ENCODE assay signal across 8 cellular contexts in the genomic region with DNA sequence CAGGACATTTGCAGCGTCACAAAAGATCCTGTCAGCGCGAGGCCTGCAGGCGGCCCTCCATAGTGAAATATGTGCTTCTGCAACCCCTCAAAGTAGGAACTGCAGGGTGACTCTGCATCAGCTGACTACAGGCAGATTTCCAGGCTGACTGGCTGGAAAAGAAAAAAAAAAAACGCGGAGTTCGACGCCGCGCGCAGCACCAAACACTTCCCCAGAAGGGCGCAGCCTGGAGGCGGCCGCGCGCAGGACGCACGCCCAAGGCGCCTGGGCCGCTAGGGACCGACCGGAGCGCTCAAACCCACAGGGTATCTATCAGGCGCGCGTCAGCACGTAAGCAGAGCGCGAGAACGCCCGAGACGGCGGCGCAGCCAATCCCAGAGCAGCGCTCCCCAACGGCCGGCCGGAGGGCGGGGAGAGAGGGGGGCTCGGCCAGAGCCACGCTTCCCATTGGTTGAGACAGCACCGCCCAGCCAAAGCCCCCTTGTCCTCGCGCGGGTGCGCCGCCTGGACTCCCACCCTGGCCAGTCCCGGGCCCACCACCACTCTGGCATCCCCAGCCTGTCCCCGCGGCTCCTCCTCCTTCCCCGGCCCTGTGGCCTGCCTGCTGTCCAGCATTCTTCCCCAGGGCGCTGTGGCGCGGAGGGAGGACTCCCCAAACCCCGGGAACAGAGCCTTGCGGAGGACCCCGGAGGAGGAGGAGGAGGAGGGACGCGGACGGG. TPM values are rescaled to one million over a fixed set of nuclear protein-coding genes. Genes with fewer than 3 reads are reported as not detected.
DNase-seq lines count a peak whose midpoint lies in the region; ATAC-seq and TF ChIP-seq lines count a peak whose summit lies in the region.

No MANE protein-coding gene starts in this region.

- TF ChIP-seq CTCF in BJ (IDR thresholded peaks at IDR 0.05; ENCODE audit: insufficient read depth, low read depth, low read length) (peak; percentile 82), colonic mucosa (IDR thresholded peaks at IDR 0.05) (peak; percentile 61)

- peak overlapping the region; percentile 88 to 95 for H3K9ac ChIP-seq in colonic mucosa (ENCODE audit: low read depth in 2 of 2, low read length in 2 of 2)

- H3K27ac ChIP-seq in colonic mucosa (peak overlapping the region; percentile 92), layer of hippocampus (ENCODE audit: low read depth, low read length) (peak overlapping the region; percentile 97)

- peak; percentile 96 for ATAC-seq in HG03439 (IDR thresholded peaks at IDR 0.05; ENCODE audit: unreplicated experiment)

- CTCF ChIA-PET in BJ (lab: Yijun Ruan, JAX), result interaction anchor here (1.5 kb wide), 2 partner anchors 9 kb away, joined by 3 to 6 read pairs; no protein-coding TSS in a partner anchor

- DNase-seq in BJ (ENCODE audit: low read depth) (peak; percentile 76), GM19238 (ENCODE audit: insufficient read length, low spot score) (peak; percentile 93), NCI-H510A treated with DMSO at 0.1 percent for 48 hours (lab: John Stamatoyannopoulos, UW) (peak; percentile 97), colonic mucosa (peak; percentile 98)
- peak; percentile 89 for DNase-seq in activated CD4-positive, alpha-beta T cell treated with anti-CD3 and anti-CD28 coated beads for 4 hours
- DNase-seq in stimulated activated CD4-positive, alpha-beta T cell treated with anti-CD3 and anti-CD28 coated beads, Interleukin-1b, Interleukin-23, amount 100 ng/mL, for 24 hours (ENCODE audit: low read depth in 4 of 4, low spot score in 1 of 4), result peak; percentile 77 to 92 (median 84)

- H3K4me1 ChIP-seq in colonic mucosa, result peaks cover 3% of the 10 kb centered on the region

- no peaks in the 10 kb centered on the region for H3K9me3 ChIP-seq in colonic mucosa

- H3K4me3 ChIP-seq in BJ (ENCODE audit: low read depth, low read length), result peak overlapping the region; percentile 90
- peak overlapping the region; percentile 84 for H3K4me3 ChIP-seq in colonic mucosa

- intact Hi-C loops in colonic mucosa (cut with DNase I), result no loop called here

- H3K27me3 ChIP-seq in BJ (ENCODE audit: control insufficient read depth, insufficient read depth, low read length) (peaks cover 11% of the 10 kb centered on the region), colonic mucosa (no peaks in the 10 kb centered on the region), layer of hippocampus (ENCODE audit: control insufficient read depth, insufficient read depth, low read length) (no peaks in the 10 kb centered on the region)

- H3K36me3 ChIP-seq in BJ (ENCODE audit: control insufficient read depth, insufficient read depth, low read length) (no peaks in the 10 kb centered on the region), colonic mucosa (no peaks in the 10 kb centered on the region)

- POLR2A ChIA-PET in BJ (lab: Charles Lee), result interaction anchor here (0.6 kb wide), 1 partner anchor 195 kb away, joined by 5 read pairs; the partner anchor contains the start of gene FYTTD1

RNA-seq across cellular contexts. Expression of gene BDH1, which starts 1.0 kb away (rescaled TPM):
- polyA plus RNA-seq in BJ (2011; rRNA removed), result 3.8 and 6.5 TPM in 2 replicates
- 3.7 and 3.8 TPM in 2 replicates for polyA minus RNA-seq in BJ (2011; rRNA and poly(A)+ RNA removed)
- 100 to 1,000 TPM; 154 to 180 TPM for total RNA-seq in colonic mucosa

Comparison
In these comparisons a context has a peak if more than half of its experiments do, and no peak if none do; other contexts are left out.
1. Peak in every context shown above with its lines: DNase-seq, ATAC-seq, H3K4me3 ChIP-seq and H3K27ac ChIP-seq.